In genomic region chr9:129328357-129329103, GRCh38 we compare ENCODE assay signal across 14 cellular contexts.
DNase-seq lines count a peak whose midpoint lies in the region; ATAC-seq lines count a peak whose summit lies in the region.
"Had no signal": no experiment of that assay in that cellular context is flagged by ENCODE, and none has a peak within 500 bp of the region (broad histone marks: within the 10 kb centered on the region; RNA-seq: fewer than 3 reads in every experiment).

No MANE protein-coding gene starts in this region.

- no peaks in the 10 kb centered on the region for H3K36me3 ChIP-seq in mesenchymal stem cell (ENCODE audit: control insufficient read depth in 1 of 2, insufficient read depth in 2 of 2, low read depth in 1 of 2, low read length in 2 of 2)
- H3K36me3 ChIP-seq: right lobe of liver had no signal

- H2BK120ac ChIP-seq in mesenchymal stem cell (ENCODE audit: low read depth, low read length) = peak overlapping the region; percentile 65

- no peak overlapping the region for H3K27ac ChIP-seq in mesenchymal stem cell (ENCODE audit: low read length, poor library complexity, severe bottlenecking)

- H3K4me3 Mint-ChIP-seq in activated naive CD4-positive, alpha-beta T cell treated with anti-CD3 and anti-CD28 coated beads for 36 hours = no peak overlapping the region
- no peak overlapping the region for H3K4me3 Mint-ChIP-seq in activated T-cell treated with anti-CD3 and anti-CD28 coated beads, Interleukin-2, amount 50 U/mL, for 72 hours
- peak overlapping the region in 1 of 2 donors; percentile 46 for H3K4me3 Mint-ChIP-seq in stimulated activated naive CD8-positive, alpha-beta T cell treated with anti-CD3 and anti-CD28 coated beads, Interleukin-15, amount 100 ng/mL, for 72 hours

- H2AK5ac ChIP-seq in mesenchymal stem cell (ENCODE audit: low read length, severe bottlenecking) = peak overlapping the region; percentile 14

- no peak overlapping the region for H3K4me2 ChIP-seq in mesenchymal stem cell (ENCODE audit: low read length, poor library complexity, severe bottlenecking)

- H3K27me3 Mint-ChIP-seq in activated naive CD4-positive, alpha-beta T cell treated with anti-CD3 and anti-CD28 coated beads for 36 hours (ENCODE audit: low read depth) = no peaks in the 10 kb centered on the region
- H3K27me3 Mint-ChIP-seq in activated T-cell treated with anti-CD3 and anti-CD28 coated beads, Interleukin-2, amount 50 U/mL, for 72 hours (ENCODE audit: low read depth) = no peaks in the 10 kb centered on the region
- H3K27me3 Mint-ChIP-seq in stimulated activated naive CD8-positive, alpha-beta T cell treated with anti-CD3 and anti-CD28 coated beads, Interleukin-15, amount 100 ng/mL, for 72 hours = no peaks in the 10 kb centered on the region

- peak overlapping the region; percentile 70 for H4K91ac ChIP-seq in mesenchymal stem cell (ENCODE audit: low read length)

- H3K27me3 ChIP-seq in mesenchymal stem cell (ENCODE audit: control insufficient read depth in 1 of 2, insufficient read depth in 1 of 2, low read length in 2 of 2) = no peaks in the 10 kb centered on the region
- H3K27me3 ChIP-seq: right lobe of liver had no signal

- WGBS in mesenchymal stem cell = 90% methylated on average over 10 of the region's 15 CpGs

- H3K9ac ChIP-seq in mesenchymal stem cell (ENCODE audit: low read length) = peak overlapping the region; percentile 36

- peak overlapping the region in 1 of 2 experiments; percentile 35 for H3K14ac ChIP-seq in mesenchymal stem cell (ENCODE audit: low read length in 2 of 2)

- H2BK12ac ChIP-seq in mesenchymal stem cell (ENCODE audit: low read length in 2 of 2) = peak overlapping the region; percentile 59 to 97

- H3K9me3 ChIP-seq in mesenchymal stem cell (ENCODE audit: control insufficient read depth, low read length) = peaks cover 11% of the 10 kb centered on the region
- H3K9me3 ChIP-seq: right lobe of liver had no signal

- no peaks in the 10 kb centered on the region for H3K36me3 Mint-ChIP-seq in activated naive CD4-positive, alpha-beta T cell treated with anti-CD3 and anti-CD28 coated beads for 36 hours (ENCODE audit: low read depth)
- H3K36me3 Mint-ChIP-seq in activated T-cell treated with anti-CD3 and anti-CD28 coated beads, Interleukin-2, amount 50 U/mL, for 72 hours (ENCODE audit: insufficient read depth in 2 of 2) = peaks cover 2 to 6% of the 10 kb centered on the region in 2 donors

- H3K4ac ChIP-seq in mesenchymal stem cell (ENCODE audit: low read depth in 1 of 2, low read length in 2 of 2) = peak overlapping the region in 1 of 2 experiments; percentile 13

- ATAC-seq in activated T-cell treated with anti-CD3 and anti-CD28 coated beads, Interleukin-2, amount 50 U/mL, for 72 hours (replicated peaks in 1 of 2) = peak; percentile 15 to 19
- peak; percentile 59 for ATAC-seq in stimulated activated naive CD8-positive, alpha-beta T cell treated with anti-CD3 and anti-CD28 coated beads, Interleukin-15, amount 100 ng/mL, for 72 hours
- ATAC-seq in GM18868 (IDR thresholded peaks at IDR 0.05; ENCODE audit: unreplicated experiment) = no peak

- H3K4me1 ChIP-seq in mesenchymal stem cell (ENCODE audit: control insufficient read depth, insufficient read depth, low read depth, low read length) = peaks cover 22% of the 10 kb centered on the region

- H3K9me3 Mint-ChIP-seq in activated naive CD4-positive, alpha-beta T cell treated with anti-CD3 and anti-CD28 coated beads for 36 hours = peaks cover 11% of the 10 kb centered on the region
- peaks cover 2 to 6% of the 10 kb centered on the region in 2 donors for H3K9me3 Mint-ChIP-seq in activated T-cell treated with anti-CD3 and anti-CD28 coated beads, Interleukin-2, amount 50 U/mL, for 72 hours
- peaks cover 9 to 16% of the 10 kb centered on the region in 2 donors for H3K9me3 Mint-ChIP-seq in stimulated activated naive CD8-positive, alpha-beta T cell treated with anti-CD3 and anti-CD28 coated beads, Interleukin-15, amount 100 ng/mL, for 72 hours

- peak overlapping the region; percentile 52 to 71 for H3K18ac ChIP-seq in mesenchymal stem cell (ENCODE audit: low read depth in 1 of 2, low read length in 2 of 2)

- H3K27ac Mint-ChIP-seq in activated naive CD4-positive, alpha-beta T cell treated with anti-CD3 and anti-CD28 coated beads for 36 hours = no peak overlapping the region
- no peak overlapping the region for H3K27ac Mint-ChIP-seq in activated T-cell treated with anti-CD3 and anti-CD28 coated beads, Interleukin-2, amount 50 U/mL, for 72 hours
- H3K27ac Mint-ChIP-seq in stimulated activated naive CD8-positive, alpha-beta T cell treated with anti-CD3 and anti-CD28 coated beads, Interleukin-15, amount 100 ng/mL, for 72 hours = peak overlapping the region; percentile 19 to 80

- no peak overlapping the region for H2AFZ ChIP-seq in mesenchymal stem cell (ENCODE audit: low read depth, low read length)

- H3K4me1 Mint-ChIP-seq in activated naive CD4-positive, alpha-beta T cell treated with anti-CD3 and anti-CD28 coated beads for 36 hours (ENCODE audit: low read depth) = peaks cover 19% of the 10 kb centered on the region
- peaks cover 19% of the 10 kb centered on the region for H3K4me1 Mint-ChIP-seq in activated T-cell treated with anti-CD3 and anti-CD28 coated beads, Interleukin-2, amount 50 U/mL, for 72 hours (ENCODE audit: low read depth)
- H3K4me1 Mint-ChIP-seq in stimulated activated naive CD8-positive, alpha-beta T cell treated with anti-CD3 and anti-CD28 coated beads, Interleukin-15, amount 100 ng/mL, for 72 hours = peaks cover 30% of the 10 kb centered on the region

- H3K79me1 ChIP-seq in mesenchymal stem cell (replicated peaks; ENCODE audit: low read length, poor library complexity, severe bottlenecking) = no peaks in the 10 kb centered on the region

- intact Hi-C loops in activated naive CD4-positive, alpha-beta T cell treated with anti-CD3 and anti-CD28 coated beads for 36 hours (cut with micrococcal nuclease) = loop anchor here (10.0 kb wide), 1 partner anchor 194 kb away; no protein-coding TSS in a partner anchor

- peak overlapping the region in 1 of 2 experiments; percentile 46 for H3K23ac ChIP-seq in mesenchymal stem cell (ENCODE audit: low read length in 2 of 2)

- H3K4me3 ChIP-seq in mesenchymal stem cell (ENCODE audit: insufficient read depth in 1 of 2, low read depth in 1 of 2, low read length in 2 of 2) = no peak overlapping the region
- H3K4me3 ChIP-seq: right lobe of liver had no signal

- peak overlapping the region; percentile 53 for H4K8ac ChIP-seq in mesenchymal stem cell (ENCODE audit: low read length)

- no peak overlapping the region for H2BK5ac ChIP-seq in mesenchymal stem cell (ENCODE audit: low read depth, low read length, poor library complexity, severe bottlenecking)

- peak overlapping the region; percentile 26 for H2BK15ac ChIP-seq in mesenchymal stem cell (ENCODE audit: low read depth, poor library complexity, severe bottlenecking)

- CTCF ChIA-PET in activated naive CD4-positive, alpha-beta T cell treated with anti-CD3 and anti-CD28 coated beads for 36 hours (lab: Charles Lee) = interaction anchor here (0.6 kb wide), 1 partner anchor 312 kb away, joined by 4 read pairs; no protein-coding TSS in a partner anchor

- peak; percentile 53 for DNase-seq in activated naive CD4-positive, alpha-beta T cell treated with anti-CD3 and anti-CD28 coated beads for 36 hours
- DNase-seq in activated naive CD4-positive, alpha-beta T cell (lab: John Stamatoyannopoulos, UW) = no peak
- peak in 1 of 2 donors; percentile 14 for DNase-seq in activated T-cell treated with anti-CD3 and anti-CD28 coated beads, Interleukin-2, amount 50 U/mL, for 72 hours
- DNase-seq in mesenchymal stem cell (no peak), NCI-H524 (lab: John Stamatoyannopoulos, UW) (no peak), NCI-H146 treated with DMSO at 0.1 percent for 48 hours (lab: John Stamatoyannopoulos, UW; ENCODE audit: unreplicated experiment) (no peak)
- DNase-seq in stimulated activated naive CD8-positive, alpha-beta T cell treated with anti-CD3 and anti-CD28 coated beads, Interleukin-15, amount 100 ng/mL, for 72 hours = peak in 1 of 2 donors; percentile 28
- DNase-seq: ACHN, activated gamma-delta T cell, H7, NCI-H1092 treated with DMSO at 0.1 percent for 48 hours, NCI-H524 treated with DMSO at 0.1 percent for 48 hours, right lobe of liver had no signal

Comparison
In these comparisons a context has a peak if more than half of its experiments do, and no peak if none do; other contexts are left out.
1. H3K27ac Mint-ChIP-seq: peak in stimulated activated naive CD8-positive, alpha-beta T cell treated with anti-CD3 and anti-CD28 coated beads, Interleukin-15, amount 100 ng/mL, for 72 hours (2 of 2); none in activated naive CD4-positive, alpha-beta T cell treated with anti-CD3 and anti-CD28 coated beads for 36 hours (single experiment) and activated T-cell treated with anti-CD3 and anti-CD28 coated beads, Interleukin-2, amount 50 U/mL, for 72 hours (single experiment).